ENCODE assay signal across 1 cellular context in genomic region chr13:20125129-20125782, GRCh38.
TF ChIP-seq lines count a peak whose summit lies in the region.

No MANE protein-coding gene starts in this region.

TF ChIP-seq in GM23338, 12 proteins besides CTCF, POLR2A, EP300 and RAD21 (continued from another document):
- TF ChIP-seq ZNF462 (CRISPR knock-in tag; IDR thresholded peaks at IDR 0.05) (no peak), ETS1 (IDR thresholded peaks at IDR 0.05) (no peak), EZH2phosphoT487 (IDR thresholded peaks at IDR 0.05; ENCODE audit: unreplicated experiment) (no peak), EZH2 (IDR thresholded peaks at IDR 0.05; ENCODE audit: low read depth, unreplicated experiment) (no peak), STAT1 (IDR thresholded peaks at IDR 0.05; ENCODE audit: unreplicated experiment) (no peak), ZNF331 (CRISPR knock-in tag; IDR thresholded peaks at IDR 0.05; ENCODE audit: low read depth) (no peak), ZNF114 (CRISPR knock-in tag; IDR thresholded peaks at IDR 0.05) (no peak), JUNB (IDR thresholded peaks at IDR 0.05; ENCODE audit: unreplicated experiment) (no peak), CREB1 (CRISPR knock-in tag; IDR thresholded peaks at IDR 0.05; ENCODE audit: low read depth) (no peak)
TF ChIP-seq in GM23338: peak in this region for 0.
